In genomic region chrX:13506574-13506973, GRCh38 we compare ENCODE assay signal across 9 cellular contexts.
DNase-seq lines count a peak whose midpoint lies in the region; ATAC-seq and TF ChIP-seq lines count a peak whose summit lies in the region.
"Had no signal": no experiment of that assay in that cellular context is flagged by ENCODE, and none has a peak within 500 bp of the region (broad histone marks: within the 10 kb centered on the region; RNA-seq: fewer than 3 reads in every experiment).

No MANE protein-coding gene starts in this region.

- peak; percentile 71 for TF ChIP-seq CTCF in thoracic aorta (IDR thresholded peaks at IDR 0.05)

- POLR2A ChIA-PET in activated CD4-positive, alpha-beta T cell treated with anti-CD3 and anti-CD28 coated beads, Interleukin-2, amount 10 ng/mL, durations not matched to agents 7 days and 5 days (lab: Charles Lee) = no interaction called here

- peak; percentile 25 to 33 for DNase-seq in NCI-H2081 (lab: John Stamatoyannopoulos, UW)
- DNase-seq in NCI-H2081 treated with DMSO at 0.1 percent for 48 hours (lab: John Stamatoyannopoulos, UW) = no peak
- peak; percentile 24 for DNase-seq in NCI-H2171 treated with DMSO at 0.1 percent for 48 hours (lab: John Stamatoyannopoulos, UW)
- DNase-seq in activated CD4-positive, alpha-beta T cell treated with anti-CD3 and anti-CD28 coated beads, Interleukin-2, amount 10 ng/mL, durations not matched to agents 7 days and 5 days = peak; percentile 59
- DNase-seq in effector memory CD4-positive, alpha-beta T cell = peak; percentile 7 to 31 (median 22)
- peak; percentile 24 for DNase-seq in mucosa of gallbladder (ENCODE audit: low spot score)
- no peak for DNase-seq in thoracic aorta (ENCODE audit: low spot score)

- H3K4me3 ChIP-seq in effector memory CD4-positive, alpha-beta T cell (ENCODE audit: insufficient read depth, low read depth, low read length, poor library complexity, severe bottlenecking) = no peak overlapping the region
- no peak overlapping the region for H3K4me3 ChIP-seq in thoracic aorta

- no peaks in the 10 kb centered on the region for H3K9me3 Mint-ChIP-seq in activated CD4-positive, alpha-beta T cell treated with anti-CD3 and anti-CD28 coated beads, Interleukin-2, amount 10 ng/mL, durations not matched to agents 7 days and 5 days

- H3K27ac Mint-ChIP-seq in activated CD4-positive, alpha-beta T cell treated with anti-CD3 and anti-CD28 coated beads, Interleukin-2, amount 10 ng/mL, durations not matched to agents 7 days and 5 days = no peak overlapping the region

- peaks cover 3% of the 10 kb centered on the region for H3K4me1 Mint-ChIP-seq in activated CD4-positive, alpha-beta T cell treated with anti-CD3 and anti-CD28 coated beads, Interleukin-2, amount 10 ng/mL, durations not matched to agents 7 days and 5 days

- CTCF ChIA-PET in activated CD4-positive, alpha-beta T cell treated with anti-CD3 and anti-CD28 coated beads, Interleukin-2, amount 10 ng/mL, durations not matched to agents 7 days and 5 days (lab: Charles Lee) = interaction anchor here (0.6 to 1.5 kb wide), 4 partner anchors 11 to 528 kb away, joined by 4 to 6 read pairs (median 4); no protein-coding TSS in a partner anchor

- no peaks in the 10 kb centered on the region for H3K36me3 Mint-ChIP-seq in activated CD4-positive, alpha-beta T cell treated with anti-CD3 and anti-CD28 coated beads, Interleukin-2, amount 10 ng/mL, durations not matched to agents 7 days and 5 days (ENCODE audit: low read depth)

- no peaks in the 10 kb centered on the region for H3K9me3 ChIP-seq in effector memory CD4-positive, alpha-beta T cell (ENCODE audit: control insufficient read depth, low read length)
- no peaks in the 10 kb centered on the region for H3K9me3 ChIP-seq in thoracic aorta

- no peak overlapping the region for H3K27ac ChIP-seq in effector memory CD4-positive, alpha-beta T cell (ENCODE audit: insufficient read depth, low read length, poor library complexity, severe bottlenecking)
- H3K27ac ChIP-seq in thoracic aorta = no peak overlapping the region
- H3K27ac ChIP-seq: epithelial cell of prostate had no signal

- no peaks in the 10 kb centered on the region for H3K27me3 ChIP-seq in effector memory CD4-positive, alpha-beta T cell (replicated peaks; ENCODE audit: control insufficient read depth, insufficient read depth, low read length, poor library complexity, severe bottlenecking)
- no peaks in the 10 kb centered on the region for H3K27me3 ChIP-seq in thoracic aorta (replicated peaks; ENCODE audit: insufficient read depth)

- H3K27me3 Mint-ChIP-seq in activated CD4-positive, alpha-beta T cell treated with anti-CD3 and anti-CD28 coated beads, Interleukin-2, amount 10 ng/mL, durations not matched to agents 7 days and 5 days = no peaks in the 10 kb centered on the region

- no peaks in the 10 kb centered on the region for H3K4me1 ChIP-seq in effector memory CD4-positive, alpha-beta T cell (ENCODE audit: control insufficient read depth, insufficient read depth, low read length, poor library complexity, severe bottlenecking)
- no peaks in the 10 kb centered on the region for H3K4me1 ChIP-seq in thoracic aorta (ENCODE audit: control insufficient read depth in 1 of 2, low read depth in 2 of 2)

- ATAC-seq in thoracic aorta (ENCODE audit: insufficient number of reproducible peaks, low FRiP score, low read depth) = no peak
- no peak for ATAC-seq in HG03521 (IDR thresholded peaks at IDR 0.05; ENCODE audit: unreplicated experiment)

- H3K36me3 ChIP-seq in effector memory CD4-positive, alpha-beta T cell (ENCODE audit: control insufficient read depth, insufficient read depth, low read length) = no peaks in the 10 kb centered on the region
- no peaks in the 10 kb centered on the region for H3K36me3 ChIP-seq in thoracic aorta

- no peak overlapping the region for H3K4me3 Mint-ChIP-seq in activated CD4-positive, alpha-beta T cell treated with anti-CD3 and anti-CD28 coated beads, Interleukin-2, amount 10 ng/mL, durations not matched to agents 7 days and 5 days

Comparison
In these comparisons a context has a peak if more than half of its experiments do, and no peak if none do; other contexts are left out.
1. DNase-seq: peak in NCI-H2081 (2 of 2), NCI-H2171 treated with DMSO at 0.1 percent for 48 hours (single experiment), activated CD4-positive, alpha-beta T cell treated with anti-CD3 and anti-CD28 coated beads, Interleukin-2, amount 10 ng/mL, durations not matched to agents 7 days and 5 days (single experiment), effector memory CD4-positive, alpha-beta T cell (3 of 3) and mucosa of gallbladder (single experiment); none in NCI-H2081 treated with DMSO at 0.1 percent for 48 hours (single experiment) and thoracic aorta (single experiment).